Comparison of ENCODE assay signal across 10 cellular contexts in the genomic region with DNA sequence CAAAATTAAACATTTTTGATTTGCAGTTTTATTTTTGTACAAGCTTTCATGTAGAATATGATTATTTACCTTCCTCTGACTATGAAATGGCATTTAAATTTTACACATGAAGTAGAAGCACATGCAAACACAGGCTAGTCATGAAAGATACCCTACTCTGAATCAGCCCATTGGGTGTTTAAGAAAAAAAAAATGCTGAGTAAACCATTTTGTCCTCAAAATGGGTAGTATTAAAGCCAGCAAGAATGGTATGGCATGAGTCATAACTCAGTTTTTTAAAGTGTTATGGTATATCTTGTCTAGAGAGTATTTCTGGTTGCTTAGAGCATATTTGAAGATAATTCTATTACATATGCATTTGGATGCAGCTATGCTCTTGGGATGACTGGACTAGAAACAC. TPM values are rescaled to one million over a fixed set of nuclear protein-coding genes. Genes with fewer than 3 reads are reported as not detected.
"Had no signal": no experiment of that assay in that cellular context is flagged by ENCODE, and none has a peak within 500 bp of the region (broad histone marks: within the 10 kb centered on the region; RNA-seq: fewer than 3 reads in every experiment).

No MANE protein-coding gene starts in this region.

- H3K4me3 ChIP-seq: GM23248 had no signal

- DNase-seq: GM23248, GOT3, H9, HCEC 1CT, HFFc6, Kasumi-1, KG1 had no signal

- H3K27ac ChIP-seq: GM23248, HL-60 had no signal

- FAIRE-seq: H54 had no signal

- H2AFZ ChIP-seq: GM23248 had no signal

- H3K9ac ChIP-seq: GM23248 had no signal

RNA-seq across cellular contexts. Expression of gene CCDC148, which starts 55.2 kb away (rescaled TPM):
- polyA plus RNA-seq: IgD-negative memory B cell had no signal
